Comparison of ENCODE assay signal across 8 cellular contexts in the genomic region with DNA sequence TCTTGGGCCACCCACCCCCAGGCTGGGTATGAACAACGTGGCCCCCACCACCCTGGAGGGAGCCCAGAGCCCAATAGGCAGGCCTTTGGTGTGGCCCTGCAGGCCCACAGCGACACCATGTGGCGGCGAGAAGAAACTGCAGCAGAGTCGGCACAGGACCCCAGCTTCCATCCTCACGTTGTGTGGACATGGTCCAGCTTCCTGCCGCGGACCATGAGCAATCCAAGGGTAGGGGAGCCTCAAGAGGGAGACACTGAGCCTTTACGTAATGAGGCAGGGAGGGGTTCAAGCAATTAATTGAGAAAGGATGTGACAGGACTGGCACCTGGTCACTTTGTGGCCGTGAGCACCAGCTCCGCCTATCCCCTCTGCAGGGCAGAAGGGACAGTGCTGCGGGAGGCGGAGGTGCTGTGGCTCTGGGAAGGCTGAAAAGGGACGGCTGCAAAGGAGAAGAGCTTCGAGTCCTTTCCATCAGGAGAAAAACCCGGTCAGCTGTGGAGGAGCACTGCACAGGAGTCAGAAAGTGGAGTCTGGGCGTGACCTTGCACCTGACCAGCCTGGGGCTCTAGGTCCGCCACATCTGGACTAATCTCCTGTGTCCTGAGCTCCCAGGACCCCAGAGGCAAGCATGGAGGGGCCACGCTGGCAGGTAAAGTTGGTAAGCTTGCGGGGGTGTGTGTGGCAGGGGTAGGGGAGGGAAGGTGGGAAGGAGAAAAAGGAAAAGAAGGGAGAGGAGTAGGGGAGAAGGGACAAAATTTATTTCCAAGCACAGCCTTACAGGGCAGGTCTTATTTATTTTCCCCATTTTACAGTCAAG. TPM values are rescaled to one million over a fixed set of nuclear protein-coding genes. Genes with fewer than 3 reads are reported as not detected.
DNase-seq lines count a peak whose midpoint lies in the region; ATAC-seq, FAIRE-seq and TF ChIP-seq lines count a peak whose summit lies in the region.

No MANE protein-coding gene starts in this region.

- H3K27me3 Mint-ChIP-seq in activated T-cell treated with anti-CD3 and anti-CD28 coated beads, Interleukin-2, amount 50 U/mL, for 24 hours, result peaks cover 22% of the 10 kb centered on the region

- TF ChIP-seq POLR2A in GM12891 (IDR thresholded peaks at IDR 0.05; ENCODE audit: low read depth, low read length), result no peak

- DNase-seq in AML-193 (lab: John Stamatoyannopoulos, UW), result peak; percentile 11 to 36
- peak; percentile 83 for DNase-seq in GM12891 (ENCODE audit: insufficient read length, low spot score)
- DNase-seq in NCI-H2227 treated with DMSO at 0.1 percent for 48 hours (lab: John Stamatoyannopoulos, UW), result peak; percentile 69
- peak; percentile 52 for DNase-seq in activated T-cell treated with anti-CD3 and anti-CD28 coated beads, Interleukin-2, amount 50 U/mL, for 24 hours
- peak; percentile 77 for DNase-seq in glomerular visceral epithelial cell (ENCODE audit: extremely low spot score)
- DNase-seq in omental fat pad (ENCODE audit: low spot score), result no peak

- H3K27ac Mint-ChIP-seq in activated T-cell treated with anti-CD3 and anti-CD28 coated beads, Interleukin-2, amount 50 U/mL, for 24 hours, result no peak overlapping the region

- H3K36me3 Mint-ChIP-seq in activated T-cell treated with anti-CD3 and anti-CD28 coated beads, Interleukin-2, amount 50 U/mL, for 24 hours (ENCODE audit: low read depth), result no peaks in the 10 kb centered on the region

- ATAC-seq in HG02884 (IDR thresholded peaks at IDR 0.05; ENCODE audit: unreplicated experiment) (peak; percentile 74), omental fat pad (ENCODE audit: low FRiP score) (peak; percentile 75), GM19467 (IDR thresholded peaks at IDR 0.05; ENCODE audit: unreplicated experiment) (no peak)

- H3K9me3 Mint-ChIP-seq in activated T-cell treated with anti-CD3 and anti-CD28 coated beads, Interleukin-2, amount 50 U/mL, for 24 hours, result no peaks in the 10 kb centered on the region

- no peaks in the 10 kb centered on the region for H3K4me1 Mint-ChIP-seq in activated T-cell treated with anti-CD3 and anti-CD28 coated beads, Interleukin-2, amount 50 U/mL, for 24 hours (ENCODE audit: low read depth)

- peak in 1 of 3 donors; percentile 58 for TF ChIP-seq CTCF in omental fat pad (IDR thresholded peaks at IDR 0.05)

- peak; percentile 91 for FAIRE-seq in GM12891 (lab: Jason Lieb, UNC)

- no peak overlapping the region for H3K4me3 Mint-ChIP-seq in activated T-cell treated with anti-CD3 and anti-CD28 coated beads, Interleukin-2, amount 50 U/mL, for 24 hours

TF ChIP-seq in GM12891, 5 proteins besides CTCF, POLR2A, EP300 and RAD21:
- TF ChIP-seq SPI1 (IDR thresholded peaks at IDR 0.05; ENCODE audit: low read depth, low read length), result no peak
- TF ChIP-seq PAX5 (IDR thresholded peaks at IDR 0.05; ENCODE audit: insufficient read depth, low read length, severe bottlenecking), result no peak
- no peak for TF ChIP-seq POU2F2 (IDR thresholded peaks at IDR 0.05; ENCODE audit: low read depth, low read length)
- TF ChIP-seq POLR2AphosphoS5 (IDR thresholded peaks at IDR 0.05; ENCODE audit: low read depth, low read length), result no peak
- no peak for TF ChIP-seq TAF1 (IDR thresholded peaks at IDR 0.05; ENCODE audit: low read depth, low read length)
TF ChIP-seq in GM12891: peak in this region for 0.

RNA-seq across cellular contexts. Expression of gene TMEM37, which starts 44.9 kb away (rescaled TPM):
- polyA plus RNA-seq in GM12891 (2012; ENCODE audit: low read depth, missing spikeins), result 0.31 TPM
- 10 to 100 TPM; 11.3 to 27.8 (median 25.9) TPM for total RNA-seq in omental fat pad

RNA-seq across cellular contexts. Expression of gene SCTR, which starts 47.8 kb away (rescaled TPM):
- not detected for polyA plus RNA-seq in GM12891 (2012; ENCODE audit: low read depth, missing spikeins)
- total RNA-seq in omental fat pad, result not detected
